17 cellular contexts compared by ENCODE assay signal in the genomic region with DNA sequence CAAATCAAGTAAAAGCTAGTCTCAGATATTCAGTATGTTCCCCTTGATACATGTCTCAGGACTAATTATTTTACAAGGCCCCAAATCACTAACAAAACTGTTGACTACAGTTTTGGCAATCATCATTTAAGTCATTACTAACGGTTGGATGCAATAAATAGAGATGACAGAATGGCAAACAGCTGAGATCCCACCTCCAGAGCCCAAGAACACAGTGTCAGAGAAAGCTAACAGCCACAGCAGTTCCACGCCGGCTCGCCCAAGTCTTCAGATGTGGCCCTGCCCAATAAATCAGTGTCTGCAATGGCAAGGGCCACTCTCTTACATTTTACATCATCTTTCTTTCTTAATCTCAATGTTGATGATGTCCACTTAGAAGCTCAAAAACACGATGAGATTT.
"Had no signal": no experiment of that assay in that cellular context is flagged by ENCODE, and none has a peak within 500 bp of the region (broad histone marks: within the 10 kb centered on the region; RNA-seq: fewer than 3 reads in every experiment).

No MANE protein-coding gene starts in this region.

- H3K4me3 Mint-ChIP-seq: nephron; stimulated activated naive B cell treated with anti-CD40 and anti-IgM and Interleukin-4, amounts not matched to agents 10 μg/mL and 1 μg/mL and 100 μg/mL, for 72 hours; stimulated activated naive CD8-positive, alpha-beta T cell treated with anti-CD3 and anti-CD28 coated beads, Interleukin-15, amount 100 ng/mL, for 72 hours had no signal

- H3K9me3 Mint-ChIP-seq: nephron; stimulated activated naive B cell treated with anti-CD40 and anti-IgM and Interleukin-4, amounts not matched to agents 10 μg/mL and 1 μg/mL and 100 μg/mL, for 72 hours; stimulated activated naive CD8-positive, alpha-beta T cell treated with anti-CD3 and anti-CD28 coated beads, Interleukin-15, amount 100 ng/mL, for 72 hours had no signal

- DNase-seq: central memory CD4-positive, alpha-beta T cell; cortex of kidney; effector CD8-positive, alpha-beta T cell; left lung; mesendoderm; stimulated activated CD4-positive, alpha-beta T cell treated with anti-CD3 and anti-CD28 coated beads, Interleukin-2, amount 100 ng/mL, for 24 hours; stimulated activated CD4-positive, alpha-beta T cell treated with anti-CD3 and anti-CD28 coated beads, Interleukin-4, amount 100 ng/mL, for 4 hours; stimulated activated naive B cell treated with anti-CD40 and anti-IgM and Interleukin-4, amounts not matched to agents 10 μg/mL and 1 μg/mL and 100 μg/mL, for 72 hours; stimulated activated naive CD8-positive, alpha-beta T cell treated with anti-CD3 and anti-CD28 coated beads, Interleukin-15, amount 100 ng/mL, for 72 hours; testis had no signal

- H3K4me1 Mint-ChIP-seq: stimulated activated naive CD8-positive, alpha-beta T cell treated with anti-CD3 and anti-CD28 coated beads, Interleukin-15, amount 100 ng/mL, for 72 hours had no signal

- H3K4me3 ChIP-seq: dorsolateral prefrontal cortex, left lung, lung, ovary, skin epidermis, testis, tibial nerve had no signal

- H3K27ac ChIP-seq: dorsolateral prefrontal cortex, left lung, ovary, skin epidermis, testis, tibial nerve had no signal

- H3K36me3 Mint-ChIP-seq: stimulated activated naive B cell treated with anti-CD40 and anti-IgM and Interleukin-4, amounts not matched to agents 10 μg/mL and 1 μg/mL and 100 μg/mL, for 72 hours had no signal

- H3K27me3 Mint-ChIP-seq: progenitor cell of endocrine pancreas had no signal

- H3K27ac Mint-ChIP-seq: nephron; progenitor cell of endocrine pancreas; stimulated activated naive B cell treated with anti-CD40 and anti-IgM and Interleukin-4, amounts not matched to agents 10 μg/mL and 1 μg/mL and 100 μg/mL, for 72 hours; stimulated activated naive CD8-positive, alpha-beta T cell treated with anti-CD3 and anti-CD28 coated beads, Interleukin-15, amount 100 ng/mL, for 72 hours had no signal

- H3K27me3 ChIP-seq: dorsolateral prefrontal cortex, left lung, ovary, testis, tibial nerve had no signal

- H3K4me1 ChIP-seq: left lung had no signal

- H3K36me3 ChIP-seq: ovary had no signal

- H3K9me3 ChIP-seq: left lung, ovary, testis, tibial nerve had no signal
